In genomic region chr3:172082269-172082668, GRCh38 we compare ENCODE assay signal across 14 cellular contexts. TPM values are rescaled to one million over a fixed set of nuclear protein-coding genes. Genes with fewer than 3 reads are reported as not detected.
DNase-seq lines count a peak whose midpoint lies in the region; ATAC-seq, FAIRE-seq and TF ChIP-seq lines count a peak whose summit lies in the region.
"Had no signal": no experiment of that assay in that cellular context is flagged by ENCODE, and none has a peak within 500 bp of the region (broad histone marks: within the 10 kb centered on the region; RNA-seq: fewer than 3 reads in every experiment).

No MANE protein-coding gene starts in this region.

- TF ChIP-seq RAD21 in SK-N-SH (IDR thresholded peaks at IDR 0.05; ENCODE audit: low read length), result peak; percentile 3; the same call in 1 of the 2 replicates

- 9% methylated on average over 5 of the region's 5 CpGs for WGBS in SK-N-SH (ENCODE audit: low lambda C conversion rate)
- WGBS in gastroesophageal sphincter (ENCODE audit: low coverage in 1 of 2), 2 donors, result 22 to 35% methylated on average over 1 to 5 of the region's 5 CpGs

- H3K27me3 ChIP-seq in SK-N-SH (ENCODE audit: insufficient read depth) (no peaks in the 10 kb centered on the region), gastroesophageal sphincter (no peaks in the 10 kb centered on the region), osteoblast (ENCODE audit: insufficient read depth, low read length) (no peaks in the 10 kb centered on the region)

- H3K79me2 ChIP-seq in SK-N-SH (ENCODE audit: insufficient read depth), result peaks cover 99% of the 10 kb centered on the region
- H3K79me2 ChIP-seq in osteoblast (ENCODE audit: insufficient read depth, low read length), result peaks cover 100% of the 10 kb centered on the region

- peaks cover 77% of the 10 kb centered on the region for H4K20me1 ChIP-seq in SK-N-SH (ENCODE audit: insufficient read depth)
- H4K20me1 ChIP-seq in osteoblast (ENCODE audit: insufficient read depth, low read length), result peaks cover 75% of the 10 kb centered on the region

- POLR2A ChIA-PET in SK-N-SH (lab: Yijun Ruan, JAX), result no interaction called here

- H3K9me3 ChIP-seq in SK-N-SH (no peaks in the 10 kb centered on the region), gastroesophageal sphincter (no peaks in the 10 kb centered on the region), osteoblast (ENCODE audit: low read depth, low read length) (no peaks in the 10 kb centered on the region)

- peaks cover 27% of the 10 kb centered on the region for H3F3A ChIP-seq in SK-N-SH (replicated peaks; ENCODE audit: insufficient read depth)

- TF ChIP-seq EP300 in SK-N-SH (IDR thresholded peaks at IDR 0.05; ENCODE audit: borderline replicate concordance in 1 of 2, low read depth in 1 of 2, low read length in 1 of 2) (peak; percentile 54 to 57; a peak in 3 of 4 replicates), gastroesophageal sphincter (IDR thresholded peaks at IDR 0.05) (no peak)

- peak; percentile 94 for DNase-seq in AG08395 (ENCODE audit: low spot score)
- peak; percentile 57 for DNase-seq in SK-N-SH
- peak; percentile 65 for DNase-seq in osteoblast (ENCODE audit: insufficient read length, low spot score, missing footprints)
- DNase-seq in frontal cortex (ENCODE audit: low spot score in 2 of 2), result no peak
- no peak for DNase-seq in activated naive CD4-positive, alpha-beta T cell treated with anti-CD3 and anti-CD28 coated beads, Interleukin-2, amount 50 U/mL, for 72 hours (ENCODE audit: low spot score in 2 of 2)
- DNase-seq: activated CD8-positive, alpha-beta memory T cell treated with anti-CD3 and anti-CD28 coated beads, Interleukin-2, amount 10 ng/mL, durations not matched to agents 7 days and 5 days; H7; NCI-H1930 had no signal

- H3K9me2 ChIP-seq in SK-N-SH, result no peaks in the 10 kb centered on the region

- no peaks in the 10 kb centered on the region for H3K9me3 Mint-ChIP-seq in activated naive CD4-positive, alpha-beta T cell treated with anti-CD3 and anti-CD28 coated beads, Interleukin-2, amount 50 U/mL, for 72 hours
- H3K9me3 Mint-ChIP-seq: dendritic cell treated with granulocyte-macrophage colony-stimulating factor and Interleukin-4, amounts not matched to agents 40 ng/mL and 50 ng/mL, for 4 days had no signal

- H3K27ac ChIP-seq in SK-N-SH (ENCODE audit: low read depth in 2 of 2, low read length in 1 of 2) (peak overlapping the region; percentile 77 to 90), gastroesophageal sphincter (peak overlapping the region; percentile 39 to 72 (median 68)), osteoblast (ENCODE audit: low read depth, low read length) (peak overlapping the region; percentile 85)
- H3K27ac ChIP-seq: C4-2B had no signal

- H3K4me2 ChIP-seq in SK-N-SH (peak overlapping the region; percentile 18; the same call in 1 of the 2 replicates), osteoblast (ENCODE audit: insufficient read depth, low read length) (peak overlapping the region; percentile 5)

- TF ChIP-seq CTCF in SK-N-SH (IDR thresholded peaks at IDR 0.05), result no peak
- TF ChIP-seq CTCF in gastroesophageal sphincter (IDR thresholded peaks at IDR 0.05), result no peak
- no peak for TF ChIP-seq CTCF in osteoblast (IDR thresholded peaks at IDR 0.05; ENCODE audit: extremely low read depth, low read depth, low read length)

- H3K36me3 ChIP-seq in SK-N-SH (replicated peaks in 1 of 2; ENCODE audit: control insufficient read depth in 1 of 2, insufficient read depth in 2 of 2, low read length in 1 of 2) (peaks cover 6 to 37% of the 10 kb centered on the region in 2 experiments), gastroesophageal sphincter (peaks cover 0 to 3% of the 10 kb centered on the region in 2 donors), osteoblast (ENCODE audit: insufficient read depth, low read length) (peaks cover 40% of the 10 kb centered on the region)

- no peaks in the 10 kb centered on the region for H3K36me3 Mint-ChIP-seq in activated naive CD4-positive, alpha-beta T cell treated with anti-CD3 and anti-CD28 coated beads, Interleukin-2, amount 50 U/mL, for 72 hours

- CTCF ChIA-PET in SK-N-SH (lab: Yijun Ruan, JAX), result interaction anchor here (1.0 kb wide), 1 partner anchor 14 kb away, joined by 3 read pairs; no protein-coding TSS in a partner anchor

- ATAC-seq in gastroesophageal sphincter (peak; percentile 94), HG02938 (IDR thresholded peaks at IDR 0.05; ENCODE audit: unreplicated experiment) (no peak), HG03097 (IDR thresholded peaks at IDR 0.05; ENCODE audit: low FRiP score, unreplicated experiment) (no peak)
- ATAC-seq in activated naive CD4-positive, alpha-beta T cell treated with anti-CD3 and anti-CD28 coated beads, Interleukin-2, amount 50 U/mL, for 72 hours, result no peak
- ATAC-seq: activated CD8-positive, alpha-beta memory T cell treated with anti-CD3 and anti-CD28 coated beads, Interleukin-2, amount 10 ng/mL, durations not matched to agents 7 days and 5 days; left lobe of liver had no signal

- H3K4me3 ChIP-seq in SK-N-SH (ENCODE audit: low read depth in 2 of 2, low read length in 1 of 2) (no peak overlapping the region; a peak in 1 of 4 replicates), gastroesophageal sphincter (no peak overlapping the region), osteoblast (ENCODE audit: insufficient read depth, low read length) (no peak overlapping the region)

- H3K9ac ChIP-seq in SK-N-SH, result peak overlapping the region; percentile 23; the same call in 1 of the 2 replicates

- no peak overlapping the region for H2AFZ ChIP-seq in SK-N-SH (ENCODE audit: low read depth)
- no peak overlapping the region for H2AFZ ChIP-seq in osteoblast (ENCODE audit: low read length)

- H3K27ac Mint-ChIP-seq in activated naive CD4-positive, alpha-beta T cell treated with anti-CD3 and anti-CD28 coated beads, Interleukin-2, amount 50 U/mL, for 72 hours, result no peak overlapping the region
- H3K27ac Mint-ChIP-seq: activated CD8-positive, alpha-beta memory T cell treated with anti-CD3 and anti-CD28 coated beads, Interleukin-2, amount 10 ng/mL, durations not matched to agents 7 days and 5 days; dendritic cell treated with granulocyte-macrophage colony-stimulating factor and Interleukin-4, amounts not matched to agents 40 ng/mL and 50 ng/mL, for 4 days had no signal

- no peak for TF ChIP-seq POLR2A in gastroesophageal sphincter (IDR thresholded peaks at IDR 0.05)

- H3K4me1 ChIP-seq in SK-N-SH (ENCODE audit: control insufficient read depth in 1 of 2, insufficient read depth in 2 of 2, low read depth in 1 of 2, low read length in 1 of 2) (peaks cover 11 to 25% of the 10 kb centered on the region in 2 experiments; a peak in 3 of 4 replicates), gastroesophageal sphincter (peaks cover 0 to 29% (median 0%) of the 10 kb centered on the region in 3 donors), osteoblast (ENCODE audit: insufficient read depth, low read length) (peaks cover 55% of the 10 kb centered on the region)

- FAIRE-seq in frontal cortex (lab: Jason Lieb, UNC), result no peak

TF ChIP-seq in SK-N-SH, 30 proteins besides CTCF, POLR2A, EP300 and RAD21 (continues in another document):
- TF ChIP-seq NFIC (IDR thresholded peaks at IDR 0.05; ENCODE audit: borderline replicate concordance) (no peak; the same call in 1 of the 2 replicates), GABPA (IDR thresholded peaks at IDR 0.05; ENCODE audit: low read depth) (no peak), ZBTB33 (IDR thresholded peaks at IDR 0.05; ENCODE audit: borderline replicate concordance, low read depth) (no peak)
- TF ChIP-seq, protein P1, sequence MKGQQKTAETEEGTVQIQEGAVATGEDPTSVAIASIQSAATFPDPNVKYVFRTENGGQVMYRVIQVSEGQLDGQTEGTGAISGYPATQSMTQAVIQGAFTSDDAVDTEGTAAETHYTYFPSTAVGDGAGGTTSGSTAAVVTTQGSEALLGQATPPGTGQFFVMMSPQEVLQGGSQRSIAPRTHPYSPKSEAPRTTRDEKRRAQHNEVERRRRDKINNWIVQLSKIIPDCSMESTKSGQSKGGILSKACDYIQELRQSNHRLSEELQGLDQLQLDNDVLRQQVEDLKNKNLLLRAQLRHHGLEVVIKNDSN (IDR thresholded peaks at IDR 0.05; ENCODE audit: borderline replicate concordance, low read depth), result no peak

RNA-seq across cellular contexts. Expression of gene FNDC3B, which starts 42.9 kb away (rescaled TPM):
- 10.4 TPM in 2 replicates for polyA plus RNA-seq in SK-N-SH (2012; rRNA removed)
- polyA plus RNA-seq in SK-N-SH (2012; cell fraction: cytosol; rRNA removed), result 14.7 and 17.1 TPM in 2 replicates
- 12.5 and 21.9 TPM in 2 replicates for polyA plus RNA-seq in SK-N-SH (2012; cell fraction: nucleus; rRNA removed)
- total RNA-seq in gastroesophageal sphincter, result 10 to 100 TPM; 53.1 to 97.2 (median 70.8) TPM
- 179 TPM in 2 replicates for total RNA-seq in osteoblast
- 14.7 TPM for total RNA-seq in frontal cortex
- 10 to 100 TPM in 1 of 2 donors, 1 to 10 TPM in 1; 9.2 to 17.1 TPM for total RNA-seq in activated naive CD4-positive, alpha-beta T cell treated with anti-CD3 and anti-CD28 coated beads, Interleukin-2, amount 50 U/mL, for 72 hours

Comparison
In these comparisons a context has a peak if more than half of its experiments do, and no peak if none do; other contexts are left out.
1. DNase-seq: peak in AG08395 (single experiment), SK-N-SH (single experiment) and osteoblast (single experiment); none in frontal cortex (0 of 2) and activated naive CD4-positive, alpha-beta T cell treated with anti-CD3 and anti-CD28 coated beads, Interleukin-2, amount 50 U/mL, for 72 hours (0 of 2).
2. Peak in every context shown above with its lines, with median percentiles within 50 percentile points of each other: H3K27ac ChIP-seq.